ENCODE assay signal across 30 cellular contexts in genomic region chr9:84538879-84539278, GRCh38.
"Had no signal": no experiment of that assay in that cellular context is flagged by ENCODE, and none has a peak within 500 bp of the region (broad histone marks: within the 10 kb centered on the region; RNA-seq: fewer than 3 reads in every experiment).

No MANE protein-coding gene starts in this region.

- H3K4me3 ChIP-seq: adrenal gland, body of pancreas, cardiac muscle cell, colonic mucosa, esophagus squamous epithelium, heart left ventricle had no signal

- H3K9me3 ChIP-seq: colonic mucosa had no signal

- DNase-seq: activated B cell treated with CpG ODN at 0.5 μM for 24 hours; activated CD4-positive, alpha-beta T cell treated with anti-CD3 and anti-CD28 coated beads for 48 hours; activated CD4-positive, alpha-beta T cell treated with anti-CD3 and anti-CD28 coated beads, Interleukin-2, amount 50 U/mL, for 1 hour; activated CD4-positive, alpha-beta T cell treated with anti-CD3 and anti-CD28 coated beads, Interleukin-2, amount 50 U/mL, for 48 hours; activated CD8-positive, alpha-beta memory T cell treated with anti-CD3 and anti-CD28 coated beads, Interleukin-2, amount 10 ng/mL, durations not matched to agents 7 days and 5 days; activated CD8-positive, alpha-beta memory T cell treated with anti-CD3 and anti-CD28 coated beads, Interleukin-2, amount 50 U/mL, for 4 hours; activated CD8-positive, alpha-beta T cell treated with anti-CD3 and anti-CD28 coated beads, Interleukin-2, amount 10 ng/mL, durations not matched to agents 7 days and 5 days; activated effector memory CD4-positive, alpha-beta T cell treated with anti-CD3 and anti-CD28 coated beads, Interleukin-2, amount 50 U/mL, for 16 hours; activated naive CD4-positive, alpha-beta T cell treated with anti-CD3 and anti-CD28 coated beads for 36 hours; activated naive CD8-positive, alpha-beta T cell treated with anti-CD3 and anti-CD28 coated beads for 36 hours; activated naive CD8-positive, alpha-beta T cell treated with anti-CD3 and anti-CD28 coated beads, Interleukin-2, amount 50 U/mL, for 24 hours; activated T-cell treated with anti-CD3 and anti-CD28 coated beads, Interleukin-2, amount 50 U/mL, for 1 hour; activated T-cell treated with anti-CD3 and anti-CD28 coated beads, Interleukin-2, amount 50 U/mL, for 48 hours; adrenal gland; amygdala; aorta; body of pancreas; central memory CD4-positive, alpha-beta T cell; cerebellar nuclear complex; colonic mucosa; effector CD8-positive, alpha-beta T cell; esophagus squamous epithelium; glutamatergic neuron; heart left ventricle; T-helper 1 cell; T-helper 17 cell; T1000; WERI-Rb-1 had no signal

- H3K27ac ChIP-seq: adrenal gland, body of pancreas, cardiac muscle cell, colonic mucosa, esophagus squamous epithelium, heart left ventricle, WERI-Rb-1 had no signal

- H3K27me3 ChIP-seq: adrenal gland, body of pancreas, cardiac muscle cell, colonic mucosa, esophagus squamous epithelium, heart left ventricle had no signal

- H3K4me1 ChIP-seq: adrenal gland, body of pancreas, colonic mucosa, esophagus squamous epithelium, heart left ventricle had no signal

- H3K36me3 ChIP-seq: adrenal gland, cardiac muscle cell, colonic mucosa, esophagus squamous epithelium, heart left ventricle, WERI-Rb-1 had no signal

- ATAC-seq: activated CD4-positive, CD25-positive, alpha-beta regulatory T cell treated with anti-CD3 and anti-CD28 coated beads, Interleukin-2, amount 50 U/mL, for 24 hours; activated CD8-positive, alpha-beta memory T cell treated with anti-CD3 and anti-CD28 coated beads, Interleukin-2, amount 10 ng/mL, durations not matched to agents 7 days and 5 days; activated CD8-positive, alpha-beta T cell treated with anti-CD3 and anti-CD28 coated beads, Interleukin-2, amount 10 ng/mL, durations not matched to agents 7 days and 5 days; activated naive CD8-positive, alpha-beta T cell treated with anti-CD3 and anti-CD28 coated beads, Interleukin-2, amount 50 U/mL, for 24 hours; body of pancreas; heart left ventricle; T-helper 17 cell had no signal
